In the genomic region with DNA sequence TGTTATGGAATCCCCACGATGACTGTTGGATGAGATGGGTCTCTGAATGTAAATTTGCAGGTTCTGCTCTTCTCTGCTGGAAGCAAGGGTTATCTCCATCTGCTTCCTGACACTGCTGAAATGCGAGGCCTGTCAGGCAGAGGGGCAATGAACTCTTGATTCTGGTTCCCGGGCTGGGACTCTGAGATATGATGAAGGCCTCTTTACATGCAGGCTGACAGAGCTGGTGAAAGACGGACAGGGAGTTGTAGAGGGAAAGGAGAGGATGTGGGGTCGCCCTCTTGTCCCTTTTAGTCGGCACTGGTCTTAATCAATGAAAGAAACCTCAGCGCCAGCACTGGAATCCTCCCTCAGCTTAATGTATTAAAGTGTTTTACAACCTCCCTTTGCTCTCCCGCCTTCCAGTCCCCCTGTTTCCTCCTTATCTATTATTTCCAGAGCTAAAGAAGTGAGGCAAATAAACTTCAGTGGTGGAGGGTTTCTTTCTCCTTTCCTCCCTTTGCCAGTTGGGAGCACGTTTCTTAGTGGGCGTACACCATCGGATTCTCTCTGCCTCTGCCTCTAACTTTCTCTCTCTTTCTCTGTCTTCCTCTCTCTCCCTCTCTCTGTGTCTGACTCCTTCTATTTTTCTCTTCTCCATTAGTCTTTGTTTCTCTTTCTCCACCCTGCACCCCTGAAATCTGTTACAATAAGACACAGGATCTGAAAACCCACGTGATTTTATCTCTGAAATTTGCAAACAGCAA, we compare ENCODE assay signal across 1 cellular context.
TF ChIP-seq lines count a peak whose summit lies in the region.

No MANE protein-coding gene starts in this region.

TF ChIP-seq in H1, 55 proteins besides CTCF, POLR2A, EP300 and RAD21:
- no peak for TF ChIP-seq ATF2 (IDR thresholded peaks at IDR 0.05; ENCODE audit: low read length)
- TF ChIP-seq, protein P1, sequence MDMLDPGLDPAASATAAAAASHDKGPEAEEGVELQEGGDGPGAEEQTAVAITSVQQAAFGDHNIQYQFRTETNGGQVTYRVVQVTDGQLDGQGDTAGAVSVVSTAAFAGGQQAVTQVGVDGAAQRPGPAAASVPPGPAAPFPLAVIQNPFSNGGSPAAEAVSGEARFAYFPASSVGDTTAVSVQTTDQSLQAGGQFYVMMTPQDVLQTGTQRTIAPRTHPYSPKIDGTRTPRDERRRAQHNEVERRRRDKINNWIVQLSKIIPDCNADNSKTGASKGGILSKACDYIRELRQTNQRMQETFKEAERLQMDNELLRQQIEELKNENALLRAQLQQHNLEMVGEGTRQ (IDR thresholded peaks at IDR 0.05; ENCODE audit: low read length) = no peak
- no peak for TF ChIP-seq KDM4A (IDR thresholded peaks at IDR 0.05; ENCODE audit: low read depth, low read length, severe bottlenecking)
- TF ChIP-seq SUZ12 (IDR thresholded peaks at IDR 0.05; ENCODE audit: low read length) = no peak
- no peak for TF ChIP-seq CEBPB (IDR thresholded peaks at IDR 0.05; ENCODE audit: low read depth, low read length)
- TF ChIP-seq SIX5 (IDR thresholded peaks at IDR 0.05; ENCODE audit: low read depth, low read length) = no peak
- no peak for TF ChIP-seq EZH2 (IDR thresholded peaks at IDR 0.05; ENCODE audit: low read depth, low read length, severe bottlenecking)
- no peak for TF ChIP-seq SIN3A (conservative IDR thresholded peaks at IDR 0.05 in 1 of 2, IDR thresholded peaks at IDR 0.05 in 1 of 2; ENCODE audit: low read depth in 1 of 2, low read length in 2 of 2)
- TF ChIP-seq BRCA1 (IDR thresholded peaks at IDR 0.05; ENCODE audit: low read depth, low read length) = no peak
TF ChIP-seq in H1: peak in this region for 0.
